ENCODE assay signal across 1 cellular context in genomic region chr6:32943864-32944263, GRCh38.
TF ChIP-seq lines count a peak whose summit lies in the region.

No MANE protein-coding gene starts in this region.

TF ChIP-seq in GM12878, 131 proteins besides CTCF, POLR2A, EP300 and RAD21:
- TF ChIP-seq NRF1 (conservative IDR thresholded peaks at IDR 0.05; ENCODE audit: low read depth, low read length) (no peak), BHLHE40 (IDR thresholded peaks at IDR 0.05; ENCODE audit: borderline replicate concordance in 1 of 2, low read depth in 2 of 2, low read length in 1 of 2) (peak; percentile 42 to 75; a peak in 2 of 4 replicates), SREBF2 (IDR thresholded peaks at IDR 0.05; ENCODE audit: low read length) (no peak), ZNF384 (IDR thresholded peaks at IDR 0.05; ENCODE audit: borderline replicate concordance, low read depth, low read length) (peak; percentile 28; the same call in 1 of the 2 replicates), SIN3A (IDR thresholded peaks at IDR 0.05; ENCODE audit: low read depth, low read length) (no peak), TCF3 (IDR thresholded peaks at IDR 0.05; ENCODE audit: borderline replicate concordance, insufficient read depth, low read depth, low read length) (no peak)
